16 cellular contexts compared by ENCODE assay signal in the genomic region with DNA sequence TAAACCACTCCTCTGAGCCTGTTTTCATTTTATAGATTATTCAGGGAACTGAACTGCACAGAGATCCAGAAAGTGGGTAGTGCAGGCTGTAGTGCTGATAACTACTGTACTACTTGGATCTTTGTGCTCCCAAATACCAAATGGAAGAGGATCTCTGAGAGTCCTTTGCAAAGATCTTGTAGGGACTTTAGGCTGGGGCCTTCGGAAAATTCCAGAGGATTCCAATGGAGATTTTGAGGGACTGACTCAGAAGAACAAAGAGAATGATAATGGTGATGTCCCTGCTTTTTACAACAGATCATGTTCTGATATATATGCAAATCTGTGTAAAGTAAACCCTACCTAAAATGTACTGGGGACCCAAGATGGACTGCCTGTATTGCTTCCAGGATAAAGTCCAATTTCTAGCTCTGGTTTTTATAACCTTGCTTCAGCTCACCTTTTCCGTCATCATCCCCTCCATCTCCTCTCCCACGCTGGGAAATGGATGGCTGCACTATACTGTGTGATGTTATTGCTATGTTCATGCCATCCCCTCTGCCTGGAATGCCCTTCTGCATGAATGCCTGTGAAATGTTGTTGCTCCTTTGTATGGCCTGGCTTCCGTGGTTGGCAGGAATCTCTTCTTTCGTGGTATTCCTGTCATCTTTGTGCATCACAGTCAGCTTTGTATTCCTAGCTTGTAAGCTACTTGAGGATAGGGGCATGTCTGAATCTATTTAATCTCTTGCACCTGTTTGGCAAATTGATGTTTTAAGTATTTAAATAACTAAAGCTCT. TPM values are rescaled to one million over a fixed set of nuclear protein-coding genes. Genes with fewer than 3 reads are reported as not detected.
A peak's percentile ranks its signal among the peaks of the same experiment; 100 is the strongest.
DNase-seq lines count a peak whose midpoint lies in the region; ATAC-seq and TF ChIP-seq lines count a peak whose summit lies in the region.
"Had no signal": no experiment of that assay in that cellular context is flagged by ENCODE, and none has a peak within 500 bp of the region (broad histone marks: within the 10 kb centered on the region; RNA-seq: fewer than 3 reads in every experiment).

No MANE protein-coding gene starts in this region.

- peak overlapping the region; percentile 38 for H3K27ac Mint-ChIP-seq in CD4-positive, alpha-beta T cell
- peak overlapping the region; percentile 97 for H3K27ac Mint-ChIP-seq in GM23338
- peak overlapping the region; percentile 28 for H3K27ac Mint-ChIP-seq in activated T-helper 2 cell treated with anti-CD3 and anti-CD28 coated beads, Interferon-gamma antibody, Interleukin-2, Interleukin-4, amounts not matched to agents 10 μg/mL and 5 μg/mL and 100 μg/mL, durations not matched to agents 14 hours and 24 hours and 36 hours

- H3K4me3 ChIP-seq in GM23338 (0 out of 2 replicates have a peak overlapping the region, but pooled peaks have one; percentile 2), aorta (ENCODE audit: low read length in 2 of 2) (no peak overlapping the region), lower lobe of right lung (no peak overlapping the region)
- H3K4me3 ChIP-seq: Peyer's patch, right atrium auricular region had no signal

- no peak for ATAC-seq in CD4-positive, alpha-beta T cell (ENCODE audit: poor library complexity)
- ATAC-seq in GM23338 (peak; percentile 61), aorta (ENCODE audit: low FRiP score) (no peak), lower lobe of right lung (no peak)

- CTCF ChIA-PET in CD4-positive, alpha-beta T cell (lab: Charles Lee): interaction anchor here (1.0 kb wide), 1 partner anchor 25 kb away, joined by 3 read pairs; no protein-coding TSS in a partner anchor

- no peak overlapping the region for H3K4me3 Mint-ChIP-seq in CD4-positive, alpha-beta T cell
- peak overlapping the region; percentile 40; the same call in 2 of the 3 replicates for H3K4me3 Mint-ChIP-seq in GM23338
- no peak overlapping the region for H3K4me3 Mint-ChIP-seq in activated T-helper 2 cell treated with anti-CD3 and anti-CD28 coated beads, Interferon-gamma antibody, Interleukin-2, Interleukin-4, amounts not matched to agents 10 μg/mL and 5 μg/mL and 100 μg/mL, durations not matched to agents 14 hours and 24 hours and 36 hours (ENCODE audit: low read depth)

- H4K20me1 ChIP-seq in GM23338 (replicated peaks; ENCODE audit: insufficient read depth): no peaks in the 10 kb centered on the region

- POLR2A ChIA-PET in CD4-positive, alpha-beta T cell (lab: Charles Lee): interaction anchor here (1.4 to 1.6 kb wide), 2 partner anchors 10 to 39 kb away, joined by 3 read pairs; partner anchors contain the start of gene PSMD5

- no peaks in the 10 kb centered on the region for H3K9me3 Mint-ChIP-seq in CD4-positive, alpha-beta T cell
- H3K9me3 Mint-ChIP-seq in GM23338: no peaks in the 10 kb centered on the region
- H3K9me3 Mint-ChIP-seq in activated T-helper 2 cell treated with anti-CD3 and anti-CD28 coated beads, Interferon-gamma antibody, Interleukin-2, Interleukin-4, amounts not matched to agents 10 μg/mL and 5 μg/mL and 100 μg/mL, durations not matched to agents 14 hours and 24 hours and 36 hours: no peaks in the 10 kb centered on the region

- H3F3A ChIP-seq in GM23338 (replicated peaks; ENCODE audit: low read depth): no peaks in the 10 kb centered on the region

- TF ChIP-seq CTCF in CD4-positive, alpha-beta T cell (IDR thresholded peaks at IDR 0.05): no peak
- TF ChIP-seq CTCF in GM23338 (conservative IDR thresholded peaks at IDR 0.05; ENCODE audit: low read depth in 2 of 2): no peak
- TF ChIP-seq CTCF in lower lobe of right lung (IDR thresholded peaks at IDR 0.05): no peak

- H3K9me3 ChIP-seq in CD4-positive, alpha-beta T cell (ENCODE audit: control insufficient read depth, low read length): no peaks in the 10 kb centered on the region
- H3K9me3 ChIP-seq in aorta (ENCODE audit: control insufficient read depth, low read length): no peaks in the 10 kb centered on the region
- no peaks in the 10 kb centered on the region for H3K9me3 ChIP-seq in lower lobe of right lung
- H3K9me3 ChIP-seq: Peyer's patch, right atrium auricular region had no signal

- peak overlapping the region; percentile 10 for H3K4me2 ChIP-seq in GM23338

- no peaks in the 10 kb centered on the region for H3K27me3 Mint-ChIP-seq in CD4-positive, alpha-beta T cell
- H3K27me3 Mint-ChIP-seq in GM23338 (ENCODE audit: insufficient read depth, low read depth, poor library complexity): peaks cover 7% of the 10 kb centered on the region
- no peaks in the 10 kb centered on the region for H3K27me3 Mint-ChIP-seq in activated T-helper 2 cell treated with anti-CD3 and anti-CD28 coated beads, Interferon-gamma antibody, Interleukin-2, Interleukin-4, amounts not matched to agents 10 μg/mL and 5 μg/mL and 100 μg/mL, durations not matched to agents 14 hours and 24 hours and 36 hours (ENCODE audit: low read depth)

- H3K36me3 ChIP-seq in GM23338 (ENCODE audit: insufficient read depth) (no peaks in the 10 kb centered on the region), aorta (ENCODE audit: control insufficient read depth in 1 of 2, insufficient read depth in 2 of 2, low read length in 1 of 2) (no peaks in the 10 kb centered on the region), lower lobe of right lung (peaks cover 36% of the 10 kb centered on the region)
- H3K36me3 ChIP-seq: right atrium auricular region had no signal

- intact Hi-C loops in CD4-positive, alpha-beta T cell (cut with DNase I, micrococcal nuclease): no loop called here
- intact Hi-C loops in activated T-helper 2 cell treated with anti-CD3 and anti-CD28 coated beads, Interferon-gamma antibody, Interleukin-2, Interleukin-4, amounts not matched to agents 10 μg/mL and 5 μg/mL and 100 μg/mL, durations not matched to agents 14 hours and 24 hours and 36 hours (cut with micrococcal nuclease): no loop called here
- intact Hi-C loops in aorta (cut with DNase I): no loop called here
- intact Hi-C loops in lower lobe of right lung (cut with DNase I): no loop called here

- H3K27ac ChIP-seq in CD4-positive, alpha-beta T cell (ENCODE audit: low read depth, low read length): no peak overlapping the region
- H3K27ac ChIP-seq in GM23338 (ENCODE audit: low read depth): peak overlapping the region; percentile 88
- H3K27ac ChIP-seq in aorta (ENCODE audit: low read depth in 1 of 2, low read length in 2 of 2): no peak overlapping the region
- H3K27ac ChIP-seq in lower lobe of right lung: no peak overlapping the region
- H3K27ac ChIP-seq: right atrium auricular region had no signal

- peaks cover 83% of the 10 kb centered on the region for H3K36me3 Mint-ChIP-seq in CD4-positive, alpha-beta T cell (ENCODE audit: low read depth)
- H3K36me3 Mint-ChIP-seq in GM23338 (ENCODE audit: low read depth): peaks cover 8% of the 10 kb centered on the region
- H3K36me3 Mint-ChIP-seq in activated T-helper 2 cell treated with anti-CD3 and anti-CD28 coated beads, Interferon-gamma antibody, Interleukin-2, Interleukin-4, amounts not matched to agents 10 μg/mL and 5 μg/mL and 100 μg/mL, durations not matched to agents 14 hours and 24 hours and 36 hours (ENCODE audit: low read depth): peaks cover 87% of the 10 kb centered on the region

- peaks cover 61% of the 10 kb centered on the region for H3K4me1 Mint-ChIP-seq in CD4-positive, alpha-beta T cell (ENCODE audit: low read depth)
- H3K4me1 Mint-ChIP-seq in GM23338: peaks cover 23% of the 10 kb centered on the region
- peaks cover 14% of the 10 kb centered on the region for H3K4me1 Mint-ChIP-seq in activated T-helper 2 cell treated with anti-CD3 and anti-CD28 coated beads, Interferon-gamma antibody, Interleukin-2, Interleukin-4, amounts not matched to agents 10 μg/mL and 5 μg/mL and 100 μg/mL, durations not matched to agents 14 hours and 24 hours and 36 hours (ENCODE audit: low read depth)

- H3K9me2 ChIP-seq in GM23338 (ENCODE audit: insufficient read depth): no peaks in the 10 kb centered on the region

- H2AFZ ChIP-seq in GM23338: no peak overlapping the region

- no peak for DNase-seq in CD4-positive, alpha-beta T cell
- DNase-seq in GM23338 (ENCODE audit: low spot score): peak; percentile 75
- no peak for DNase-seq in activated T-helper 2 cell treated with anti-CD3 and anti-CD28 coated beads, Interferon-gamma antibody, Interleukin-2, Interleukin-4, amounts not matched to agents 10 μg/mL and 5 μg/mL and 100 μg/mL, durations not matched to agents 14 hours and 24 hours and 36 hours (ENCODE audit: low spot score)
- peak; percentile 94 for DNase-seq in kidney glomerular epithelial cell (lab: John Stamatoyannopoulos, UW)
- no peak for DNase-seq in aorta
- no peak for DNase-seq in dermis blood vessel endothelial cell
- no peak for DNase-seq in A172 (ENCODE audit: low spot score)
- no peak for DNase-seq in lower lobe of right lung
- DNase-seq: C1 segment of cervical spinal cord, midbrain, MM.1S, NCI-H226, Peyer's patch, substantia nigra, T-helper 9 cell had no signal

- no peaks in the 10 kb centered on the region for H3K27me3 ChIP-seq in CD4-positive, alpha-beta T cell (ENCODE audit: control insufficient read depth, insufficient read depth, low read length)
- H3K27me3 ChIP-seq in GM23338 (ENCODE audit: insufficient read depth): no peaks in the 10 kb centered on the region
- H3K27me3 ChIP-seq in aorta (ENCODE audit: control insufficient read depth in 1 of 2, insufficient read depth in 2 of 2, low read length in 1 of 2): no peaks in the 10 kb centered on the region
- H3K27me3 ChIP-seq in lower lobe of right lung (ENCODE audit: low read depth): no peaks in the 10 kb centered on the region
- H3K27me3 ChIP-seq: Peyer's patch, right atrium auricular region had no signal

- no peaks in the 10 kb centered on the region for H3K79me2 ChIP-seq in GM23338 (replicated peaks; ENCODE audit: insufficient read depth)

- peaks cover 16% of the 10 kb centered on the region for H3K4me1 ChIP-seq in GM23338 (ENCODE audit: insufficient read depth)
- no peaks in the 10 kb centered on the region for H3K4me1 ChIP-seq in aorta (ENCODE audit: control insufficient read depth in 1 of 2, insufficient read depth in 2 of 2, low read length in 2 of 2)
- no peaks in the 10 kb centered on the region for H3K4me1 ChIP-seq in lower lobe of right lung
- H3K4me1 ChIP-seq: Peyer's patch, right atrium auricular region had no signal

- WGBS in aorta, 2 donors: 65 to 69% methylated on average over 5 of the region's 5 CpGs

RNA-seq across cellular contexts. Expression of gene PSMD5, which starts 9.7 kb away (rescaled TPM):
- 10 to 100 TPM; 35.4 to 44.3 TPM for total RNA-seq in CD4-positive, alpha-beta T cell
- 40.5 and 49.4 TPM in 2 replicates for total RNA-seq in GM23338 (2014; rRNA removed; shearing (Covaris generic))
- polyA plus RNA-seq in GM23338 (2016; fragmentation: Nextera tagmentation; extraction: Ambion mirVana) (21.9 and 23.9 TPM in 2 replicates), aorta (10 to 100 TPM; 17.4 to 24.8 TPM)
- 61.8 and 67.9 TPM in 2 replicates for total RNA-seq in activated T-helper 2 cell treated with anti-CD3 and anti-CD28 coated beads, Interferon-gamma antibody, Interleukin-2, Interleukin-4, amounts not matched to agents 10 μg/mL and 5 μg/mL and 100 μg/mL, durations not matched to agents 14 hours and 24 hours and 36 hours
- total RNA-seq in aorta (10 to 100 TPM; 41.2 to 44.8 TPM), dermis blood vessel endothelial cell (21.8 and 33.9 TPM in 2 replicates), lower lobe of right lung (34.1 TPM)
- total RNA-seq in A172 (2014; rRNA removed; shearing (Covaris generic)): 56.1 and 65.9 TPM in 2 replicates

RNA-seq across cellular contexts. Expression of gene PHF19, which starts 24.6 kb away (rescaled TPM):
- total RNA-seq in CD4-positive, alpha-beta T cell: 10 to 100 TPM; 60.3 to 63.0 TPM
- total RNA-seq in GM23338 (2014; rRNA removed; shearing (Covaris generic)): 31.0 and 33.7 TPM in 2 replicates
- 13.1 and 16.8 TPM in 2 replicates for polyA plus RNA-seq in GM23338 (2016; fragmentation: Nextera tagmentation; extraction: Ambion mirVana)
- total RNA-seq in activated T-helper 2 cell treated with anti-CD3 and anti-CD28 coated beads, Interferon-gamma antibody, Interleukin-2, Interleukin-4, amounts not matched to agents 10 μg/mL and 5 μg/mL and 100 μg/mL, durations not matched to agents 14 hours and 24 hours and 36 hours: 167 and 170 TPM in 2 replicates
- total RNA-seq in aorta: 10 to 100 TPM; 40.1 to 62.3 TPM
- 10 to 100 TPM; 25.9 to 66.7 TPM for polyA plus RNA-seq in aorta
- total RNA-seq in dermis blood vessel endothelial cell: 20.4 and 81.7 TPM in 2 replicates
- 47.0 and 47.8 TPM in 2 replicates for total RNA-seq in A172 (2014; rRNA removed; shearing (Covaris generic))
- 24.4 TPM for total RNA-seq in lower lobe of right lung

RNA-seq across cellular contexts. Expression of gene FBXW2, which starts 59.2 kb away (rescaled TPM):
- total RNA-seq in CD4-positive, alpha-beta T cell: 10 to 100 TPM; 58.7 to 64.7 TPM
- 47.6 and 55.2 TPM in 2 replicates for total RNA-seq in GM23338 (2014; rRNA removed; shearing (Covaris generic))
- polyA plus RNA-seq in GM23338 (2016; fragmentation: Nextera tagmentation; extraction: Ambion mirVana): 7.4 and 10.0 TPM in 2 replicates
- total RNA-seq in activated T-helper 2 cell treated with anti-CD3 and anti-CD28 coated beads, Interferon-gamma antibody, Interleukin-2, Interleukin-4, amounts not matched to agents 10 μg/mL and 5 μg/mL and 100 μg/mL, durations not matched to agents 14 hours and 24 hours and 36 hours: 79.7 and 80.2 TPM in 2 replicates
- total RNA-seq in aorta: 10 to 100 TPM; 72.1 to 74.0 TPM
- 10 to 100 TPM; 23.4 to 29.8 TPM for polyA plus RNA-seq in aorta
- 47.5 and 55.7 TPM in 2 replicates for total RNA-seq in dermis blood vessel endothelial cell
- total RNA-seq in A172 (2014; rRNA removed; shearing (Covaris generic)): 28.7 and 36.1 TPM in 2 replicates
- 76.7 TPM for total RNA-seq in lower lobe of right lung

Comparison
In these comparisons a context has a peak if more than half of its experiments do, and no peak if none do; other contexts are left out.
1. DNase-seq: peak in GM23338 (single experiment) and kidney glomerular epithelial cell (single experiment); none in CD4-positive, alpha-beta T cell (0 of 10), activated T-helper 2 cell treated with anti-CD3 and anti-CD28 coated beads, Interferon-gamma antibody, Interleukin-2, Interleukin-4, amounts not matched to agents 10 μg/mL and 5 μg/mL and 100 μg/mL, durations not matched to agents 14 hours and 24 hours and 36 hours (single experiment), aorta (0 of 2), dermis blood vessel endothelial cell (single experiment), A172 (single experiment) and lower lobe of right lung (single experiment).
2. H3K27ac Mint-ChIP-seq: peak in every context shown above with its lines; median percentile 97 in GM23338; 38 in CD4-positive, alpha-beta T cell; 28 in activated T-helper 2 cell treated with anti-CD3 and anti-CD28 coated beads, Interferon-gamma antibody, Interleukin-2, Interleukin-4, amounts not matched to agents 10 μg/mL and 5 μg/mL and 100 μg/mL, durations not matched to agents 14 hours and 24 hours and 36 hours.